Comparison of ENCODE assay signal across 9 cellular contexts in the genomic region with DNA sequence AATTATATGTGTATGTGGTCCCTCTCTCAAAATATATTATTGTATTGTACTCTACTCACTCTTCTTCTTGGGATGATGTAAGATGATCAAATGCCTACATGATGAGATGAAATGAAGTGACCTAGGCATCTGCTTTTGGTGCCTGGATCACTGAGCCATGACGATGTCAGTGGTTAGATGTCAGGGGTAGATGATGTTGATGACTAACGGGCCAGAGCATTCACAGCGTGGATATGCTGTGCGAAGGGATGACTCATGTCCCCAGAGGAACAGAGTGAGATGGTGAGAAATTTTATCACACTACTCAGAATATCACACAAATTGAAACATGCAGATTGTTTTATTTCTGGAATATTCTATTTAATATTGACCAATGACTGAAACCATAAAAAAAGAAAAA.
DNase-seq lines count a peak whose midpoint lies in the region; ATAC-seq, FAIRE-seq and TF ChIP-seq lines count a peak whose summit lies in the region.
"Had no signal": no experiment of that assay in that cellular context is flagged by ENCODE, and none has a peak within 500 bp of the region (broad histone marks: within the 10 kb centered on the region; RNA-seq: fewer than 3 reads in every experiment).

No MANE protein-coding gene starts in this region.

- CTCF ChIA-PET in CD4-positive, alpha-beta memory T cell (lab: Charles Lee; ENCODE audit: partially characterized antibody) = no interaction called here

- 70 to 80% methylated on average over 4 of the region's 4 CpGs for whole genome bisulfite sequencing in pancreas, 2 donors

- DNase-seq in KBM-7 (peak; percentile 49), astrocyte of the cerebellum (ENCODE audit: low read depth) (peak; percentile 73), renal cortical epithelial cell (ENCODE audit: low read depth) (peak; percentile 4), midbrain (lab: John Stamatoyannopoulos, UW) (no peak), pancreas (no peak)
- no peak for DNase-seq in CD4-positive, alpha-beta memory T cell
- DNase-seq: T-helper 17 cell had no signal

- in situ Hi-C loops in KBM-7 (cut with MboI; ENCODE audit: low pct_unique_long_range_greater_than_20kb, low sequenced_read_pairs) = no loop called here
- in situ Hi-C loops in astrocyte of the cerebellum (cut with HindIII; ENCODE audit: low sequenced_read_pairs) = no loop called here

- H3K4me3 ChIP-seq in astrocyte of the cerebellum (ENCODE audit: low read depth, low read length) (no peak overlapping the region), pancreas (no peak overlapping the region)
- H3K4me3 ChIP-seq in CD4-positive, alpha-beta memory T cell (ENCODE audit: low read length in 2 of 2) = no peak overlapping the region

- H3K36me3 Mint-ChIP-seq in CD4-positive, alpha-beta memory T cell = no peaks in the 10 kb centered on the region

- FAIRE-seq in pancreas (lab: Jason Lieb, UNC) = no peak

- no peaks in the 10 kb centered on the region for H3K36me3 ChIP-seq in CD4-positive, alpha-beta memory T cell (ENCODE audit: insufficient read depth, low read length)
- no peaks in the 10 kb centered on the region for H3K36me3 ChIP-seq in pancreas

- no peaks in the 10 kb centered on the region for H3K27me3 Mint-ChIP-seq in CD4-positive, alpha-beta memory T cell
- H3K27me3 Mint-ChIP-seq: T-helper 17 cell had no signal

- ATAC-seq in GM21619 (IDR thresholded peaks at IDR 0.05; ENCODE audit: unreplicated experiment) (peak; percentile 88), GM18909 (IDR thresholded peaks at IDR 0.05; ENCODE audit: poor library complexity, unreplicated experiment) (no peak), pancreas (no peak)
- ATAC-seq: T-helper 17 cell had no signal

- intact Hi-C loops in CD4-positive, alpha-beta memory T cell (cut with micrococcal nuclease) = no loop called here
- intact Hi-C loops in pancreas (cut with DNase I) = no loop called here

- H3K4me3 Mint-ChIP-seq in CD4-positive, alpha-beta memory T cell = no peak overlapping the region
- H3K4me3 Mint-ChIP-seq: T-helper 17 cell had no signal

- H3K27ac ChIP-seq in CD4-positive, alpha-beta memory T cell (ENCODE audit: low read depth, low read length) = no peak overlapping the region
- no peak overlapping the region for H3K27ac ChIP-seq in pancreas

- POLR2A ChIA-PET in CD4-positive, alpha-beta memory T cell (lab: Charles Lee; ENCODE audit: partially characterized antibody) = no interaction called here

- H3K9me3 ChIP-seq in CD4-positive, alpha-beta memory T cell (ENCODE audit: control insufficient read depth in 1 of 2, low read length in 2 of 2) = peaks cover 0 to 3% of the 10 kb centered on the region in 2 donors
- no peaks in the 10 kb centered on the region for H3K9me3 ChIP-seq in pancreas

- H3K4me1 ChIP-seq in CD4-positive, alpha-beta memory T cell (ENCODE audit: insufficient read depth, low read length) = no peaks in the 10 kb centered on the region
- H3K4me1 ChIP-seq in pancreas = no peaks in the 10 kb centered on the region

- H3K27me3 ChIP-seq in CD4-positive, alpha-beta memory T cell (ENCODE audit: insufficient read depth, low read length) = no peaks in the 10 kb centered on the region
- H3K27me3 ChIP-seq in pancreas = no peaks in the 10 kb centered on the region

- H3K27ac Mint-ChIP-seq in CD4-positive, alpha-beta memory T cell = no peak overlapping the region
- H3K27ac Mint-ChIP-seq: T-helper 17 cell had no signal

- peaks cover 4 to 16% (median 8%) of the 10 kb centered on the region in 8 donors for H3K9me3 Mint-ChIP-seq in CD4-positive, alpha-beta memory T cell

- no peaks in the 10 kb centered on the region for H3K4me1 Mint-ChIP-seq in CD4-positive, alpha-beta memory T cell
- H3K4me1 Mint-ChIP-seq: T-helper 17 cell had no signal

- no peak for TF ChIP-seq CTCF in astrocyte of the cerebellum (IDR thresholded peaks at IDR 0.05; ENCODE audit: low read depth, low read length, missing control alignments)
- TF ChIP-seq CTCF in pancreas (IDR thresholded peaks at IDR 0.05) = no peak

Comparison
In these comparisons a context has a peak if more than half of its experiments do, and no peak if none do; other contexts are left out.
1. DNase-seq: peak in KBM-7 (single experiment), astrocyte of the cerebellum (single experiment) and renal cortical epithelial cell (single experiment); none in midbrain (single experiment), CD4-positive, alpha-beta memory T cell (0 of 5) and pancreas (0 of 6).